ENCODE assay signal across 1 cellular context in the genomic region with DNA sequence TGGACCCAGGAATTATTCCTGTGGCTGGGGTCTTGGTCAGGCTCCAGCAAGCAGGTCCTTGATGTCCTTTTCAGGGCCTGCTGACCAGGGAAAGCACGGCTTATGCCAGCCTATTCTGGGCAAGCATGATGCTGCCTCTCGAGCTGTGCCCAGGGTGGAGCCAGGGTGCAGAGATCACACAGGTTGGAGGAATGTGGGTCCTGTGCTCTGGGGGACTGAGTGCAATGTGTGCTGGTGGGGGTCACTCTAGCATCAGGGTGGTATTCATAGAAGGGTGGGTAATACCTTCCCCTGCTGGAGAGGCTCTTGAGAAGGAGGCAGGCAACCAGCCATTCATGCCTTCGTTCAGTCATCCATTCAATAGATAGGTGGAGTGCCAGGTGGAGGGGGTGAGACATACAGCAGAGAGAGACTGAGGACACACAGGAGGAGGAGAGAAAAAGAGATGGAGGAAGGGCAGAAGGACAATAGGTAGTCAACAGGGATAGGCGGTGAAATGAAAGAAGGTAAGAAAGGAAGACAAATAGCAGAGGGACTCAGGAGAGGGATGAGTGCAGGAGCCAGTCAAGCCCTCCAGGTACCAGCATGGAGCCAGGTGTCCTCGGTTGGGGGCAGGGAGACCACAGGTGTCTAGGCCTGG.
TF ChIP-seq lines count a peak whose summit lies in the region.

No MANE protein-coding gene starts in this region.

TF ChIP-seq in K562, 482 proteins besides CTCF, POLR2A, EP300 and RAD21:
- peak; percentile 45; the same call in 1 of the 2 replicates for TF ChIP-seq HDGF (IDR thresholded peaks at IDR 0.05)
- TF ChIP-seq, protein P1, sequence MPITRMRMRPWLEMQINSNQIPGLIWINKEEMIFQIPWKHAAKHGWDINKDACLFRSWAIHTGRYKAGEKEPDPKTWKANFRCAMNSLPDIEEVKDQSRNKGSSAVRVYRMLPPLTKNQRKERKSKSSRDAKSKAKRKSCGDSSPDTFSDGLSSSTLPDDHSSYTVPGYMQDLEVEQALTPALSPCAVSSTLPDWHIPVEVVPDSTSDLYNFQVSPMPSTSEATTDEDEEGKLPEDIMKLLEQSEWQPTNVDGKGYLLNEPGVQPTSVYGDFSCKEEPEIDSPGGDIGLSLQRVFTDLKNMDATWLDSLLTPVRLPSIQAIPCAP (CRISPR knock-in tag; IDR thresholded peaks at IDR 0.05; ENCODE audit: borderline replicate concordance): no peak
- no peak for TF ChIP-seq CXXC5 (CRISPR knock-in tag; IDR thresholded peaks at IDR 0.05)
- no peak for TF ChIP-seq FOXM1 (IDR thresholded peaks at IDR 0.05; ENCODE audit: low read depth)
- TF ChIP-seq FOXM1 (CRISPR knock-in tag; IDR thresholded peaks at IDR 0.05; ENCODE audit: low read depth): 0 out of 2 replicates have a peak, but pooled peaks have one; percentile 24
